ENCODE assay signal across 8 cellular contexts in the genomic region with DNA sequence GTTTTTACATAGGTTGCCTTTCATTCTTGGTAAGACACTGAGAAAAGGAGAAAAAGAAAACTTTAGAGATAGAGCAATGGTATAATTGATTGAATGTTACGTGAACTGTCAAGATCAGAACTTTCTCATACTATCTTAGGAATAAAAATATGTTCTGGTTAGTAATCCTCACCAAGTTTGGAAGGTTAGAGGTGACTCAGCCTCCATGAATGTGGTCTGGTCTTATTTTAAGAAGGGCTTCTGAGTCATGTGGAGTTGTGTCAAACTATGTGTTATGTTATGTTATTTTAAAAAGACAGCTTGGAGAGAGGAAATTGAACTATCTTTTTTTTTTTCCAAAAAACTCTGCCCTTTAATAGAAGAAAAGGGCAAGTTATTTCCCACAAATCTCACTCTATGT.
DNase-seq lines count a peak whose midpoint lies in the region; ATAC-seq and TF ChIP-seq lines count a peak whose summit lies in the region.

No MANE protein-coding gene starts in this region.

- peaks cover 17% of the 10 kb centered on the region; the same call in 1 of the 2 replicates for H3K9me3 ChIP-seq in Panc1 (ENCODE audit: control insufficient read depth, insufficient read depth, low read depth, low read length)
- no peaks in the 10 kb centered on the region for H3K9me3 ChIP-seq in psoas muscle
- H3K9me3 ChIP-seq in HAP-1: peaks cover 2% of the 10 kb centered on the region; the same call in 1 of the 2 replicates

- H3K4me3 ChIP-seq in Panc1 (ENCODE audit: low read depth in 2 of 2, low read length in 2 of 2) (peak overlapping the region in 1 of 2 experiments; percentile 2; a peak in 1 of 4 replicates), psoas muscle (peak overlapping the region; percentile 48), HAP-1 (no peak overlapping the region)

- H3K36me3 ChIP-seq in Panc1 (ENCODE audit: control insufficient read depth, insufficient read depth, low read length) (no peaks in the 10 kb centered on the region), psoas muscle (ENCODE audit: insufficient read depth in 1 of 2, low read depth in 1 of 2) (no peaks in the 10 kb centered on the region), HAP-1 (replicated peaks) (no peaks in the 10 kb centered on the region)

- H3K27me3 ChIP-seq in Panc1 (ENCODE audit: control insufficient read depth, insufficient read depth, low read length) (no peaks in the 10 kb centered on the region), psoas muscle (ENCODE audit: insufficient read depth in 3 of 3, low read length in 2 of 3) (no peaks in the 10 kb centered on the region), HAP-1 (ENCODE audit: low read depth) (no peaks in the 10 kb centered on the region)

- DNase-seq in EL: peak; percentile 98
- DNase-seq in Panc1 (ENCODE audit: low read depth, low spot score): peak; percentile 85
- no peak for DNase-seq in psoas muscle
- no peak for DNase-seq in HAP-1 (ENCODE audit: low spot score in 2 of 2)
- DNase-seq in KG1 (lab: John Stamatoyannopoulos, UW): no peak

- POLR2A ChIA-PET in Panc1 (lab: Charles Lee): interaction anchor here (0.7 kb wide), 2 partner anchors 9 to 243 kb away, joined by 3 to 4 read pairs; no protein-coding TSS in a partner anchor

- intact Hi-C loops in Panc1 (cut with micrococcal nuclease; ENCODE audit: unreplicated experiment): no loop called here
- intact Hi-C loops in psoas muscle (cut with DNase I): loop anchor here in 1 of 2 donors (5.0 to 10.0 kb wide), 3 partner anchors 401 to 524 kb away; no protein-coding TSS in a partner anchor

- in situ Hi-C loops in Panc1 (cut with HindIII; ENCODE audit: low pct_unique_long_range_greater_than_20kb, low sequenced_read_pairs) (no loop called here), HAP-1 (cut with MboI; ENCODE audit: low sequenced_read_pairs) (no loop called here)

- peaks cover 29% of the 10 kb centered on the region for H3K4me1 ChIP-seq in Panc1 (ENCODE audit: control insufficient read depth, insufficient read depth, low read length)
- peaks cover 33% of the 10 kb centered on the region for H3K4me1 ChIP-seq in psoas muscle
- H3K4me1 ChIP-seq in HAP-1: no peaks in the 10 kb centered on the region

- TF ChIP-seq CTCF in Panc1 (IDR thresholded peaks at IDR 0.05) (no peak), psoas muscle (IDR thresholded peaks at IDR 0.05) (no peak)

- ATAC-seq in Panc1 (peak; percentile 74), esophagus mucosa (peak; percentile 82), psoas muscle (peak; percentile 85 to 93 (median 91)), HG03469 (IDR thresholded peaks at IDR 0.05; ENCODE audit: unreplicated experiment) (no peak), GM21529 (IDR thresholded peaks at IDR 0.05; ENCODE audit: unreplicated experiment) (no peak)

- CTCF ChIA-PET in Panc1 (lab: Charles Lee): no interaction called here

- BruUV-seq in Panc1 (replicated peaks; lab: Mats Ljungman, UMichigan): no TSS peak

- 24 to 51% (median 38%) methylated on average over 1 of the region's 1 CpG for WGBS in psoas muscle, 3 donors

- H3K27ac ChIP-seq in Panc1 (ENCODE audit: low read length) (peak overlapping the region; percentile 95), psoas muscle (peak overlapping the region; percentile 73)

Comparison
In these comparisons a context has a peak if more than half of its experiments do, and no peak if none do; other contexts are left out.
1. DNase-seq: peak in EL (single experiment) and Panc1 (single experiment); none in psoas muscle (0 of 2), HAP-1 (0 of 2) and KG1 (single experiment).
2. ATAC-seq: peak in Panc1 (single experiment), esophagus mucosa (single experiment) and psoas muscle (4 of 4); none in HG03469 (single experiment) and GM21529 (single experiment).